In the genomic region with DNA sequence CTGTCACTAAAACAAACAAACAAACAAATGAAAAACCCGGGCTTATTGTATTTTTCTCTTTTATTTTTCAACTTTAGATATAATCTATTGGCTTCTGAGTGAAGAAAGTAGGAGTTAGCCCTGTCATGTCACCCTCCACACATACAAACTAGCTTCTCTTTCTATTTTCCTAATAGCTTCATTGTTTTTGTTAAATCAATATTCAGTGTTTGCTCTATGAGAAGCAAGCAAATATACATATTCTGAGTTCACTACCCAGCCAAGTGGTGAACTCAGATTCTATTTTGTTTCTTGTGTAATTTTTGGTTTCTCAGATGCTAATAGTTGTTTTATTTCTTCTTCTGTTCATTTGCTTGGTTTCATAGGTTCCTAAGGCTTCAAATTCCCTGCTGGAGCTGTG, we compare ENCODE assay signal across 15 cellular contexts.
A peak's percentile ranks its signal among the peaks of the same experiment; 100 is the strongest.
DNase-seq lines count a peak whose midpoint lies in the region; TF ChIP-seq lines count a peak whose summit lies in the region.
"Had no signal": no experiment of that assay in that cellular context is flagged by ENCODE, and none has a peak within 500 bp of the region (broad histone marks: within the 10 kb centered on the region; RNA-seq: fewer than 3 reads in every experiment).

No MANE protein-coding gene starts in this region.

- DNase-seq in NCI-H2171 treated with DMSO at 0.1 percent for 48 hours (lab: John Stamatoyannopoulos, UW) (no peak), COLO829 (ENCODE audit: low spot score) (no peak), posterior vena cava (ENCODE audit: low spot score) (no peak)
- DNase-seq: AML-193; Caco-2; Calu3; CD4-positive, alpha-beta memory T cell; CD4-positive, CD25-positive, alpha-beta regulatory T cell; CD8-positive, alpha-beta memory T cell; DMS79 treated with DMSO at 0.1 percent for 48 hours; GF-D8 had no signal

- intact Hi-C loops in posterior vena cava (cut with DNase I): no loop called here

- TF ChIP-seq CTCF in C4-2B (conservative IDR thresholded peaks at IDR 0.05) (no peak), VCaP (conservative IDR thresholded peaks at IDR 0.05) (no peak)

- H3K27ac ChIP-seq in C4-2B: peak overlapping the region; percentile 18; the same call in 1 of the 2 replicates
- peak overlapping the region; percentile 31 for H3K27ac ChIP-seq in VCaP
- H3K27ac ChIP-seq: A549; BLaER1 treated with 17β-estradiol and CSF1 and Interleukin-3, amounts not matched to agents 10 nM and 100 nM had no signal
